ENCODE assay signal across 1 cellular context in the genomic region with DNA sequence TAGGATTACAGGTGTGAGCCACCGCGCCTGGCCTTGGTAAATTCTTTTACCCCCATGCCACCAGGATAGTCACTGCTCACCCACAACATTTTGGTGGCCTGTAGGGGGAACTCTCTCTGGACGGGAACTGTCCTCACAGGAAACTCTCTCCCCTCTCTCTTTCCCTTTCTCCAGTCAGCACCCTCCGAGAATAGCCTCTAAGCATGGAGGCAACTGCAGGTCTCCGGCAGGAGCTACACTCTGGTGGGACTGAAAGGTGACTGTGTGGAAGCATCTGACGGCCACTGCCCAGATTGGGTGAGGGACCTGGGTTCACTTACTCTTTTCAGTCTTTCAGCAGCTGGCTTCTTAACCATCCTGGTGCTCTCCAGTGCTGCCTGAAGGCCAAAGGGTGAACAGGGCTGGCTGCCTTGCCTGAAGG.
TF ChIP-seq lines count a peak whose summit lies in the region.

No MANE protein-coding gene starts in this region.

TF ChIP-seq in HepG2, 621 proteins besides CTCF, POLR2A, EP300 and RAD21:
- TF ChIP-seq LBX2 (CRISPR knock-in tag; IDR thresholded peaks at IDR 0.05; ENCODE audit: borderline replicate concordance) (no peak), WIZ (CRISPR knock-in tag; IDR thresholded peaks at IDR 0.05) (no peak), ZMYM4 (CRISPR knock-in tag; IDR thresholded peaks at IDR 0.05) (peak; percentile 44; the same call in 1 of the 2 replicates), ZFP1 (CRISPR knock-in tag; IDR thresholded peaks at IDR 0.05) (no peak), KDM5B (CRISPR knock-in tag; IDR thresholded peaks at IDR 0.05; ENCODE audit: borderline replicate concordance) (no peak), ZNF501 (CRISPR knock-in tag; IDR thresholded peaks at IDR 0.05) (no peak), ADNP (CRISPR knock-in tag; IDR thresholded peaks at IDR 0.05) (no peak), UBTF (CRISPR knock-in tag; IDR thresholded peaks at IDR 0.05) (peak; percentile 36; the same call in 1 of the 2 replicates), ZFP36L1 (CRISPR knock-in tag; IDR thresholded peaks at IDR 0.05) (no peak)
- TF ChIP-seq, protein P1, sequence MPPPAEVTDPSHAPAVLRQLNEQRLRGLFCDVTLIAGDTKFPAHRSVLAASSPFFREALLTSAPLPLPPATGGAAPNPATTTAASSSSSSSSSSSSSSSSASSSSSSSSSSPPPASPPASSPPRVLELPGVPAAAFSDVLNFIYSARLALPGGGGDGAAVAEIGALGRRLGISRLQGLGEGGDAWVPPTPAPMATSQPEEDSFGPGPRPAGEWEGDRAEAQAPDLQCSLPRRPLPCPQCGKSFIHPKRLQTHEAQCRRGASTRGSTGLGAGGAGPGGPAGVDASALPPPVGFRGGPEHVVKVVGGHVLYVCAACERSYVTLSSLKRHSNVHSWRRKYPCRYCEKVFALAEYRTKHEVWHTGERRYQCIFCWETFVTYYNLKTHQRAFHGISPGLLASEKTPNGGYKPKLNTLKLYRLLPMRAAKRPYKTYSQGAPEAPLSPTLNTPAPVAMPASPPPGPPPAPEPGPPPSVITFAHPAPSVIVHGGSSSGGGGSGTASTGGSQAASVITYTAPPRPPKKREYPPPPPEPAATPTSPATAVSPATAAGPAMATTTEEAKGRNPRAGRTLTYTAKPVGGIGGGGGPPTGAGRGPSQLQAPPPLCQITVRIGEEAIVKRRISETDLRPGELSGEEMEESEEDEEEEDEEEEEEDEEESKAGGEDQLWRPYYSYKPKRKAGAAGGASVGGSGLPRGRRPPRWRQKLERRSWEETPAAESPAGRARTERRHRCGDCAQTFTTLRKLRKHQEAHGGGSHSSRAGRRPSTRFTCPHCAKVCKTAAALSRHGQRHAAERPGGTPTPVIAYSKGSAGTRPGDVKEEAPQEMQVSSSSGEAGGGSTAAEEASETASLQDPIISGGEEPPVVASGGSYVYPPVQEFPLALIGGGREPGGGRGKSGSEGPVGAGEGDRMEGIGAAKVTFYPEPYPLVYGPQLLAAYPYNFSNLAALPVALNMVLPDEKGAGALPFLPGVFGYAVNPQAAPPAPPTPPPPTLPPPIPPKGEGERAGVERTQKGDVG (CRISPR knock-in tag; IDR thresholded peaks at IDR 0.05; ENCODE audit: borderline replicate concordance) = peak; percentile 30; the same call in 1 of the 2 replicates
- TF ChIP-seq, protein P2, sequence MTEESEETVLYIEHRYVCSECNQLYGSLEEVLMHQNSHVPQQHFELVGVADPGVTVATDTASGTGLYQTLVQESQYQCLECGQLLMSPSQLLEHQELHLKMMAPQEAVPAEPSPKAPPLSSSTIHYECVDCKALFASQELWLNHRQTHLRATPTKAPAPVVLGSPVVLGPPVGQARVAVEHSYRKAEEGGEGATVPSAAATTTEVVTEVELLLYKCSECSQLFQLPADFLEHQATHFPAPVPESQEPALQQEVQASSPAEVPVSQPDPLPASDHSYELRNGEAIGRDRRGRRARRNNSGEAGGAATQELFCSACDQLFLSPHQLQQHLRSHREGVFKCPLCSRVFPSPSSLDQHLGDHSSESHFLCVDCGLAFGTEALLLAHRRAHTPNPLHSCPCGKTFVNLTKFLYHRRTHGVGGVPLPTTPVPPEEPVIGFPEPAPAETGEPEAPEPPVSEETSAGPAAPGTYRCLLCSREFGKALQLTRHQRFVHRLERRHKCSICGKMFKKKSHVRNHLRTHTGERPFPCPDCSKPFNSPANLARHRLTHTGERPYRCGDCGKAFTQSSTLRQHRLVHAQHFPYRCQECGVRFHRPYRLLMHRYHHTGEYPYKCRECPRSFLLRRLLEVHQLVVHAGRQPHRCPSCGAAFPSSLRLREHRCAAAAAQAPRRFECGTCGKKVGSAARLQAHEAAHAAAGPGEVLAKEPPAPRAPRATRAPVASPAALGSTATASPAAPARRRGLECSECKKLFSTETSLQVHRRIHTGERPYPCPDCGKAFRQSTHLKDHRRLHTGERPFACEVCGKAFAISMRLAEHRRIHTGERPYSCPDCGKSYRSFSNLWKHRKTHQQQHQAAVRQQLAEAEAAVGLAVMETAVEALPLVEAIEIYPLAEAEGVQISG (CRISPR knock-in tag; IDR thresholded peaks at IDR 0.05) = peak; percentile 38; the same call in 1 of the 2 replicates
